ENCODE assay signal across 9 cellular contexts in genomic region chr20:25055711-25056492, GRCh38.
DNase-seq lines count a peak whose midpoint lies in the region; ATAC-seq and TF ChIP-seq lines count a peak whose summit lies in the region.
"Had no signal": no experiment of that assay in that cellular context is flagged by ENCODE, and none has a peak within 500 bp of the region (broad histone marks: within the 10 kb centered on the region; RNA-seq: fewer than 3 reads in every experiment).

No MANE protein-coding gene starts in this region.

- no peaks in the 10 kb centered on the region for H3K9me3 Mint-ChIP-seq in activated naive CD4-positive, alpha-beta T cell treated with anti-CD3 and anti-CD28 coated beads, Interleukin-2, amount 50 U/mL, for 24 hours
- H3K9me3 Mint-ChIP-seq in memory B cell = no peaks in the 10 kb centered on the region

- H3K36me3 ChIP-seq in adipocyte (ENCODE audit: control insufficient read depth, insufficient read depth, low read length, severe bottlenecking) = no peaks in the 10 kb centered on the region
- H3K36me3 ChIP-seq in tibial artery = no peaks in the 10 kb centered on the region

- no peaks in the 10 kb centered on the region for H3K9me3 ChIP-seq in adipocyte (ENCODE audit: control insufficient read depth, low read length)
- no peaks in the 10 kb centered on the region for H3K9me3 ChIP-seq in tibial artery

- peak overlapping the region; percentile 84 for H3K4me3 Mint-ChIP-seq in activated naive CD4-positive, alpha-beta T cell treated with anti-CD3 and anti-CD28 coated beads, Interleukin-2, amount 50 U/mL, for 24 hours
- H3K4me3 Mint-ChIP-seq in memory B cell = peak overlapping the region; percentile 87

- peak overlapping the region; percentile 93 to 96 for H3K27ac ChIP-seq in tibial artery

- H3K27me3 ChIP-seq in adipocyte (replicated peaks; ENCODE audit: control insufficient read depth, insufficient read depth, low read length) = peaks cover 10% of the 10 kb centered on the region
- no peaks in the 10 kb centered on the region for H3K27me3 ChIP-seq in tibial artery

- H3K4me1 Mint-ChIP-seq in activated naive CD4-positive, alpha-beta T cell treated with anti-CD3 and anti-CD28 coated beads, Interleukin-2, amount 50 U/mL, for 24 hours = peaks cover 68% of the 10 kb centered on the region
- peaks cover 55% of the 10 kb centered on the region for H3K4me1 Mint-ChIP-seq in memory B cell

- ATAC-seq in memory B cell (ENCODE audit: low read depth) = no peak
- no peak for ATAC-seq in GM18502 (IDR thresholded peaks at IDR 0.05; ENCODE audit: poor library complexity, unreplicated experiment)

- TF ChIP-seq CTCF in tibial artery (IDR thresholded peaks at IDR 0.05) = no peak

- peak overlapping the region; percentile 85 for H3K27ac Mint-ChIP-seq in activated naive CD4-positive, alpha-beta T cell treated with anti-CD3 and anti-CD28 coated beads, Interleukin-2, amount 50 U/mL, for 24 hours
- H3K27ac Mint-ChIP-seq in memory B cell = peak overlapping the region; percentile 89

- intact Hi-C loops in tibial artery (cut with DNase I; ENCODE audit: low total_unique reads) = loop anchor here (5.0 to 10.0 kb wide), 2 partner anchors 179 to 196 kb away; no protein-coding TSS in a partner anchor

- no peak for DNase-seq in activated naive CD4-positive, alpha-beta T cell treated with Interleukin-2 at 50 U/mL for 16 hours
- DNase-seq in adipocyte (ENCODE audit: low read depth) = peak; percentile 21
- no peak for DNase-seq in memory B cell (ENCODE audit: low spot score in 2 of 2)
- peak; percentile 16 to 57 for DNase-seq in tibial artery
- DNase-seq in MV-4-11 (lab: John Stamatoyannopoulos, UW) = no peak
- no peak for DNase-seq in SIG-M5 (lab: John Stamatoyannopoulos, UW)
- DNase-seq: NCI-H748 treated with DMSO at 0.1 percent for 48 hours had no signal

- H3K27me3 Mint-ChIP-seq in activated naive CD4-positive, alpha-beta T cell treated with anti-CD3 and anti-CD28 coated beads, Interleukin-2, amount 50 U/mL, for 24 hours = no peaks in the 10 kb centered on the region
- no peaks in the 10 kb centered on the region for H3K27me3 Mint-ChIP-seq in memory B cell

- H3K36me3 Mint-ChIP-seq in activated naive CD4-positive, alpha-beta T cell treated with anti-CD3 and anti-CD28 coated beads, Interleukin-2, amount 50 U/mL, for 24 hours = no peaks in the 10 kb centered on the region
- H3K36me3 Mint-ChIP-seq in memory B cell = peaks cover 8% of the 10 kb centered on the region

- H3K4me3 ChIP-seq in adipocyte (ENCODE audit: low read length) = peak overlapping the region; percentile 85
- H3K4me3 ChIP-seq in tibial artery = peak overlapping the region; percentile 67 to 92

- H3K4me1 ChIP-seq in adipocyte (ENCODE audit: control insufficient read depth, insufficient read depth, low read length) (peaks cover 67% of the 10 kb centered on the region), tibial artery (peaks cover 10 to 77% (median 64%) of the 10 kb centered on the region in 4 donors)

- peak overlapping the region; percentile 90 for H3K9ac ChIP-seq in adipocyte (ENCODE audit: low read length)

Comparison
In these comparisons a context has a peak if more than half of its experiments do, and no peak if none do; other contexts are left out.
1. DNase-seq: peak in adipocyte (single experiment) and tibial artery (2 of 2); none in activated naive CD4-positive, alpha-beta T cell treated with Interleukin-2 at 50 U/mL for 16 hours (single experiment), memory B cell (0 of 2), MV-4-11 (single experiment) and SIG-M5 (single experiment).